In genomic region chr11:3074912-3075589, GRCh38 we compare ENCODE assay signal across 16 cellular contexts. TPM values are rescaled to one million over a fixed set of nuclear protein-coding genes. Genes with fewer than 3 reads are reported as not detected.
DNase-seq lines count a peak whose midpoint lies in the region; ATAC-seq and TF ChIP-seq lines count a peak whose summit lies in the region.
"Had no signal": no experiment of that assay in that cellular context is flagged by ENCODE, and none has a peak within 500 bp of the region (broad histone marks: within the 10 kb centered on the region; RNA-seq: fewer than 3 reads in every experiment).

No MANE protein-coding gene starts in this region.

- H3K27me3 ChIP-seq in right cardiac atrium (ENCODE audit: control insufficient read depth, insufficient read depth) (no peaks in the 10 kb centered on the region), transverse colon (no peaks in the 10 kb centered on the region)
- H3K27me3 ChIP-seq: adrenal gland had no signal

- H3K4me1 ChIP-seq in right cardiac atrium (ENCODE audit: control insufficient read depth, insufficient read depth, low read length) = no peaks in the 10 kb centered on the region
- no peaks in the 10 kb centered on the region for H3K4me1 ChIP-seq in transverse colon
- H3K4me1 ChIP-seq: adrenal gland had no signal

- TF ChIP-seq POLR2A in transverse colon (IDR thresholded peaks at IDR 0.05) = no peak

- no peaks in the 10 kb centered on the region for H3K36me3 ChIP-seq in transverse colon
- H3K36me3 ChIP-seq: adrenal gland had no signal

- intact Hi-C loops in right cardiac atrium (cut with DNase I) = no loop called here
- intact Hi-C loops in transverse colon (cut with DNase I; ENCODE audit: low total_unique reads) = no loop called here

- H3K27ac ChIP-seq in right cardiac atrium (ENCODE audit: low read length) (no peak overlapping the region), transverse colon (no peak overlapping the region)
- H3K27ac ChIP-seq: adrenal gland had no signal

- WGBS in right cardiac atrium = 67% methylated on average over 8 of the region's 8 CpGs
- WGBS in transverse colon (ENCODE audit: low coverage in 1 of 2), 2 donors = 55% methylated on average over 6 of the region's 8 CpGs; no CpG with 5 or more reads in 1 of the 2 donors

- H3K4me3 ChIP-seq in right cardiac atrium (ENCODE audit: low read length) (no peak overlapping the region), transverse colon (no peak overlapping the region)
- H3K4me3 ChIP-seq: adrenal gland had no signal

- in situ Hi-C loops in transverse colon (cut with MboI; ENCODE audit: low pct_ligation_motif_present in 1 of 4, low pct_unique_long_range_greater_than_20kb in 1 of 4, low sequenced_read_pairs in 3 of 4) = loop anchor here in 1 of 4 donors (25.0 kb wide), 1 partner anchor 538 kb away; no protein-coding TSS in a partner anchor

- TF ChIP-seq EP300 in transverse colon (IDR thresholded peaks at IDR 0.05; ENCODE audit: low read depth) = no peak

- no peaks in the 10 kb centered on the region for H3K9me3 ChIP-seq in right cardiac atrium (ENCODE audit: control insufficient read depth, low read length)
- no peaks in the 10 kb centered on the region for H3K9me3 ChIP-seq in transverse colon
- H3K9me3 ChIP-seq: adrenal gland, SK-N-SH had no signal

- TF ChIP-seq CTCF in transverse colon (IDR thresholded peaks at IDR 0.05) = no peak

- DNase-seq in NCI-H345 (lab: John Stamatoyannopoulos, UW) = peak; percentile 63
- DNase-seq in NCI-H345 treated with DMSO at 0.1 percent for 48 hours (lab: John Stamatoyannopoulos, UW; ENCODE audit: unreplicated experiment) = no peak
- DNase-seq in NCI-H2196 treated with DMSO at 0.1 percent for 48 hours (lab: John Stamatoyannopoulos, UW; ENCODE audit: unreplicated experiment) = peak; percentile 72
- peak in 1 of 3 donors; percentile 66 for DNase-seq in right cardiac atrium
- peak; percentile 48 for DNase-seq in transverse colon
- DNase-seq in retina = no peak
- DNase-seq in activated gamma-delta T cell treated with Interleukin-2 at 50 U/mL for 16 hours = no peak
- DNase-seq in NCI-H187 (lab: John Stamatoyannopoulos, UW) = no peak
- DNase-seq: activated CD4-positive, alpha-beta T cell treated with anti-CD3 and anti-CD28 coated beads, Interleukin-2, amount 50 U/mL, for 48 hours; activated T-cell treated with anti-CD3 and anti-CD28 coated beads, Interleukin-2, amount 50 U/mL, for 72 hours; adrenal gland; H7; mesendoderm; NCI-H446; nephron progenitor cell; SK-N-SH had no signal

- peak; percentile 35 to 38 for ATAC-seq in right cardiac atrium
- ATAC-seq: activated T-cell treated with anti-CD3 and anti-CD28 coated beads, Interleukin-2, amount 50 U/mL, for 72 hours had no signal

RNA-seq across cellular contexts. Expression of gene CARS1, which starts 17.8 kb away (rescaled TPM):
- total RNA-seq in right cardiac atrium (10 to 100 TPM; 14.4 to 18.8 (median 16.5) TPM), transverse colon (10 to 100 TPM; 37.0 to 61.3 (median 52.3) TPM)
- 10.8 TPM for polyA plus RNA-seq in right cardiac atrium

Comparison
In these comparisons a context has a peak if more than half of its experiments do, and no peak if none do; other contexts are left out.
1. DNase-seq: peak in NCI-H345 (single experiment), NCI-H2196 treated with DMSO at 0.1 percent for 48 hours (single experiment) and transverse colon (single experiment); none in NCI-H345 treated with DMSO at 0.1 percent for 48 hours (single experiment), retina (single experiment), activated gamma-delta T cell treated with Interleukin-2 at 50 U/mL for 16 hours (single experiment) and NCI-H187 (0 of 2).